12 cellular contexts compared by ENCODE assay signal in genomic region chr12:104460041-104460757, GRCh38. TPM values are rescaled to one million over a fixed set of nuclear protein-coding genes. Genes with fewer than 3 reads are reported as not detected.
A peak's percentile ranks its signal among the peaks of the same experiment; 100 is the strongest.
DNase-seq lines count a peak whose midpoint lies in the region; ATAC-seq, FAIRE-seq and TF ChIP-seq lines count a peak whose summit lies in the region.
"Had no signal": no experiment of that assay in that cellular context is flagged by ENCODE, and none has a peak within 500 bp of the region (broad histone marks: within the 10 kb centered on the region; RNA-seq: fewer than 3 reads in every experiment).

No MANE protein-coding gene starts in this region.

- H3K9me3 ChIP-seq in BLaER1: no peaks in the 10 kb centered on the region
- no peaks in the 10 kb centered on the region for H3K9me3 ChIP-seq in GM12878 (replicated peaks; ENCODE audit: control insufficient read depth, insufficient read depth, low read length)
- no peaks in the 10 kb centered on the region for H3K9me3 ChIP-seq in naive thymus-derived CD4-positive, alpha-beta T cell (ENCODE audit: control insufficient read depth in 2 of 3, low read length in 3 of 3)

- peak overlapping the region; percentile 98 for H3K4me3 ChIP-seq in BLaER1
- H3K4me3 ChIP-seq in HL-60 (replicated peaks; ENCODE audit: insufficient read depth, low read length): peak overlapping the region; percentile 89
- peak overlapping the region; percentile 100 for H3K4me3 ChIP-seq in GM12878
- H3K4me3 ChIP-seq in naive thymus-derived CD4-positive, alpha-beta T cell (ENCODE audit: low read length): peak overlapping the region; percentile 83

- peaks cover 80% of the 10 kb centered on the region for H3K79me2 ChIP-seq in GM12878 (ENCODE audit: control insufficient read depth, insufficient read depth, low read length)

- H3K4me1 Mint-ChIP-seq in naive thymus-derived CD4-positive, alpha-beta T cell: peaks cover 47 to 79% (median 67%) of the 10 kb centered on the region in 7 donors

- H3K27ac ChIP-seq in BLaER1 (peak overlapping the region; percentile 96), HL-60 (replicated peaks) (peak overlapping the region; percentile 92), GM12878 (ENCODE audit: control insufficient read depth, insufficient read depth) (peak overlapping the region; percentile 95)
- H3K27ac ChIP-seq in naive thymus-derived CD4-positive, alpha-beta T cell (ENCODE audit: low read depth, low read length): peak overlapping the region; percentile 85

- BruUV-seq in GM12878 (replicated peaks; lab: Mats Ljungman, UMichigan): no TSS peak

- H3K27me3 ChIP-seq in BLaER1 (no peaks in the 10 kb centered on the region), HL-60 (ENCODE audit: insufficient read depth, poor library complexity, severe bottlenecking) (no peaks in the 10 kb centered on the region), GM12878 (replicated peaks in 1 of 2; ENCODE audit: control insufficient read depth in 2 of 2, insufficient read depth in 2 of 2, low read length in 1 of 2) (no peaks in the 10 kb centered on the region)
- H3K27me3 ChIP-seq in naive thymus-derived CD4-positive, alpha-beta T cell (ENCODE audit: control insufficient read depth in 2 of 2, insufficient read depth in 2 of 2, low read length in 2 of 2): no peaks in the 10 kb centered on the region

- CTCF ChIA-PET in GM12878 (lab: Yijun Ruan, JAX): interaction anchor here (0.7 to 2.3 kb wide), 22 partner anchors 7 to 652 kb away, joined by 3 to 13 read pairs (median 4); no protein-coding TSS in a partner anchor
- CTCF ChIA-PET in naive thymus-derived CD4-positive, alpha-beta T cell (lab: Charles Lee): interaction anchor here (0.5 to 3.4 kb wide), 7 partner anchors 13 to 156 kb away, joined by 3 to 13 read pairs (median 3); no protein-coding TSS in a partner anchor

- peak overlapping the region; percentile 83 to 98 (median 92) for H3K27ac Mint-ChIP-seq in naive thymus-derived CD4-positive, alpha-beta T cell
- H3K27ac Mint-ChIP-seq: progenitor cell of endocrine pancreas had no signal

- DNase-seq in HL-60 (ENCODE audit: low read depth in 1 of 2, low spot score in 1 of 2) (peak in 1 of 2 experiments; percentile 44), GM12878 (ENCODE audit: low read depth, low spot score) (no peak), GM13976 (ENCODE audit: low spot score) (no peak), DMS79 treated with DMSO at 0.1 percent for 48 hours (lab: John Stamatoyannopoulos, UW) (no peak)
- no peak for DNase-seq in naive thymus-derived CD4-positive, alpha-beta T cell
- DNase-seq: effector CD4-positive, alpha-beta T cell; NCI-H1930 had no signal

- FAIRE-seq in GM12878 (lab: Jason Lieb, UNC): no peak

- POLR2A ChIA-PET in GM12878 (lab: Charles Lee): interaction anchor here (0.6 to 6.1 kb wide), 12 partner anchors 8 to 173 kb away, joined by 3 to 64 read pairs (median 6); no protein-coding TSS in a partner anchor
- POLR2A ChIA-PET in naive thymus-derived CD4-positive, alpha-beta T cell (lab: Charles Lee): interaction anchor here (0.5 to 5.3 kb wide), 12 partner anchors 11 to 648 kb away, joined by 3 to 50 read pairs (median 6); no protein-coding TSS in a partner anchor

- peak overlapping the region; percentile 75 to 100 (median 96) for H3K4me3 Mint-ChIP-seq in naive thymus-derived CD4-positive, alpha-beta T cell

- in situ Hi-C loops in GM12878 (cut with MboI): loop anchor here (5.0 kb wide), 1 partner anchor 107 kb away; no protein-coding TSS in a partner anchor
- in situ Hi-C loops in GM13976 (cut with MboI; ENCODE audit: low sequenced_read_pairs, unreplicated experiment): no loop called here

- H3K4me2 ChIP-seq in BLaER1 (peak overlapping the region; percentile 95), GM12878 (ENCODE audit: control insufficient read depth, insufficient read depth) (peak overlapping the region; percentile 87)

- ATAC-seq in GM12878: no peak
- ATAC-seq in naive thymus-derived CD4-positive, alpha-beta T cell: no peak
- ATAC-seq in HG03439 (IDR thresholded peaks at IDR 0.05; ENCODE audit: unreplicated experiment): no peak
- ATAC-seq in GM18511 (IDR thresholded peaks at IDR 0.05; ENCODE audit: unreplicated experiment): no peak
- ATAC-seq: HCT116 had no signal

- SMC1A ChIA-PET in GM12878 (lab: Charles Lee; ENCODE audit: uncharacterized antibody, unreplicated experiment): interaction anchor here (0.5 to 6.2 kb wide), 41 partner anchors 8 to 649 kb away, joined by 3 to 73 read pairs (median 5); no protein-coding TSS in a partner anchor

- H3K4me1 ChIP-seq in BLaER1 (peaks cover 70% of the 10 kb centered on the region), GM12878 (ENCODE audit: control insufficient read depth, insufficient read depth, low read length) (peaks cover 30% of the 10 kb centered on the region)
- H3K4me1 ChIP-seq in naive thymus-derived CD4-positive, alpha-beta T cell (ENCODE audit: control insufficient read depth in 2 of 2, insufficient read depth in 2 of 2, low read length in 2 of 2): peaks cover 59% of the 10 kb centered on the region in 2 donors

- H4K20me1 ChIP-seq in BLaER1: peaks cover 82% of the 10 kb centered on the region
- H4K20me1 ChIP-seq in GM12878 (ENCODE audit: control insufficient read depth, insufficient read depth): no peaks in the 10 kb centered on the region

- H3K9me3 Mint-ChIP-seq in naive thymus-derived CD4-positive, alpha-beta T cell: no peaks in the 10 kb centered on the region

- TF ChIP-seq CTCF in HL-60 (IDR thresholded peaks at IDR 0.05; ENCODE audit: insufficient read depth, low read length) (no peak), GM12878 (IDR thresholded peaks at IDR 0.05 in 2 of 3, conservative IDR thresholded peaks at IDR 0.05 in 1 of 3; ENCODE audit: control insufficient read depth in 2 of 3, extremely low read depth in 1 of 3, insufficient read depth in 1 of 3, low read depth in 3 of 3, low read length in 3 of 3) (no peak), GM13976 (IDR thresholded peaks at IDR 0.05; ENCODE audit: borderline replicate concordance, control extremely low read depth, extremely low read depth, insufficient read depth, missing control alignments) (no peak)

- WGBS in GM12878 (ENCODE audit: insufficient coverage, insufficient replicate concordance, low lambda C conversion rate, missing lambda C conversion rate): 22% methylated on average over 9 of the region's 10 CpGs

- peaks cover 0 to 30% (median 5%) of the 10 kb centered on the region in 5 donors for H3K36me3 Mint-ChIP-seq in naive thymus-derived CD4-positive, alpha-beta T cell

- H3K36me3 ChIP-seq in BLaER1 (peaks cover 11% of the 10 kb centered on the region; the same call in 1 of the 2 replicates), GM12878 (ENCODE audit: control insufficient read depth in 2 of 2, insufficient read depth in 2 of 2, low read length in 1 of 2) (no peaks in the 10 kb centered on the region; a peak in 1 of 4 replicates)
- peaks cover 0 to 15% (median 0%) of the 10 kb centered on the region in 3 experiments for H3K36me3 ChIP-seq in naive thymus-derived CD4-positive, alpha-beta T cell (ENCODE audit: control insufficient read depth in 2 of 3, insufficient read depth in 3 of 3, low read length in 3 of 3)

- H2AFZ ChIP-seq in GM12878 (ENCODE audit: control insufficient read depth, low read depth, low read length): no peak overlapping the region

- H3K27me3 Mint-ChIP-seq in naive thymus-derived CD4-positive, alpha-beta T cell: peaks cover 0 to 6% (median 0%) of the 10 kb centered on the region in 5 donors

- intact Hi-C loops in GM12878 (cut with micrococcal nuclease; ENCODE audit: unreplicated experiment): loop anchor here (10.0 kb wide), 2 partner anchors 415 to 645 kb away; partner anchors contain the start of gene WASHC4
- intact Hi-C loops in naive thymus-derived CD4-positive, alpha-beta T cell (cut with micrococcal nuclease): loop anchor here (5.0 kb wide), 2 partner anchors 533 to 647 kb away; partner anchors contain the start of gene WASHC4 (in 1 of the 2)

- no peak for TF ChIP-seq POLR2A in GM12878 (IDR thresholded peaks at IDR 0.05; ENCODE audit: low read depth, low read length)

- TF ChIP-seq RAD21 in GM12878 (IDR thresholded peaks at IDR 0.05; ENCODE audit: insufficient read depth, low read depth, low read length): no peak

- TF ChIP-seq EP300 in GM12878 (IDR thresholded peaks at IDR 0.05; ENCODE audit: borderline replicate concordance in 1 of 2, control insufficient read depth in 1 of 2, low read depth in 2 of 2, low read length in 2 of 2): no peak

- RAD21 ChIA-PET in GM12878 (lab: Charles Lee; ENCODE audit: unreplicated experiment): interaction anchor here (1.0 to 6.7 kb wide), 35 partner anchors 7 to 593 kb away, joined by 3 to 90 read pairs (median 8); no protein-coding TSS in a partner anchor

- H3K9ac ChIP-seq in BLaER1 (peak overlapping the region; percentile 94), GM12878 (ENCODE audit: control insufficient read depth, insufficient read depth, low read length) (peak overlapping the region; percentile 96)

TF ChIP-seq in GM12878, 131 proteins besides CTCF, POLR2A, EP300 and RAD21 (continues in another document):
- no peak for TF ChIP-seq CBFB (IDR thresholded peaks at IDR 0.05; ENCODE audit: low read depth)
- peak in 1 of 2 experiments; percentile 23; a peak in 1 of 4 replicates for TF ChIP-seq IKZF2 (IDR thresholded peaks at IDR 0.05)
- TF ChIP-seq FOXM1 (IDR thresholded peaks at IDR 0.05; ENCODE audit: low read depth, low read length): 0 out of 2 replicates have a peak, but pooled peaks have one; percentile 6

RNA-seq across cellular contexts. Expression of gene CHST11, which starts 3.5 kb away (rescaled TPM):
- total RNA-seq in GM12878 (2013; cell fraction: nucleolus; rRNA removed): 76.7 and 93.6 TPM in 2 replicates
- 19.9 and 23.8 TPM in 2 replicates for total RNA-seq in GM12878 (2014; rRNA removed)
- 12.3 and 13.0 TPM in 2 replicates for total RNA-seq in GM12878 (2014; rRNA removed; fragmentation: Illumina TruSeq; extraction: Trizol)
- total RNA-seq in GM12878 (2021): 34.8 and 38.1 TPM in 2 replicates
- 6.0 TPM for polyA plus RNA-seq in GM12878 (2011; ENCODE audit: low read depth)
- 20.0 and 25.7 TPM in 2 replicates for polyA plus RNA-seq in GM12878 (2011; rRNA removed)
- polyA plus RNA-seq in GM12878 (2011; cell fraction: cytosol; rRNA removed): 46.8 and 64.2 TPM in 2 replicates
- polyA plus RNA-seq in GM12878 (2011; cell fraction: nucleus; rRNA removed): 21.6 and 29.7 TPM in 2 replicates
- 11.8 and 12.6 TPM in 2 replicates for polyA plus RNA-seq in GM12878 (2012)
- 12.5 and 13.4 TPM in 2 replicates for polyA plus RNA-seq in GM12878 (2014; fragmentation: Illumina TruSeq; extraction: Trizol)
- polyA plus RNA-seq in GM12878 (2014; fragmentation: Nextera tagmentation; extraction: Ambion mirVana): 1 to 10 TPM; 1.9 to 2.5 TPM
- 11.3 and 23.1 TPM in 2 replicates for polyA plus RNA-seq in GM12878 (2014; rRNA removed)
- polyA plus RNA-seq in GM12878 (2016; fragmentation: Nextera tagmentation; extraction: Ambion mirVana): 10 to 100 TPM; 20.9 to 24.6 TPM
- polyA minus RNA-seq in GM12878 (2011; rRNA and poly(A)+ RNA removed): 36.6 and 44.7 TPM in 2 replicates
- polyA minus RNA-seq in GM12878 (2011; cell fraction: cytosol; rRNA and poly(A)+ RNA removed): 11.2 and 11.3 TPM in 2 replicates
- 25.5 and 48.1 TPM in 2 replicates for polyA minus RNA-seq in GM12878 (2011; cell fraction: nucleus; rRNA and poly(A)+ RNA removed)
- 10 to 100 TPM; 31.9 to 74.3 (median 42.0) TPM for total RNA-seq in naive thymus-derived CD4-positive, alpha-beta T cell
- polyA plus RNA-seq in naive thymus-derived CD4-positive, alpha-beta T cell: 10 to 100 TPM; 23.4 to 28.7 TPM
